Comparison of ENCODE assay signal across 7 cellular contexts in the genomic region with DNA sequence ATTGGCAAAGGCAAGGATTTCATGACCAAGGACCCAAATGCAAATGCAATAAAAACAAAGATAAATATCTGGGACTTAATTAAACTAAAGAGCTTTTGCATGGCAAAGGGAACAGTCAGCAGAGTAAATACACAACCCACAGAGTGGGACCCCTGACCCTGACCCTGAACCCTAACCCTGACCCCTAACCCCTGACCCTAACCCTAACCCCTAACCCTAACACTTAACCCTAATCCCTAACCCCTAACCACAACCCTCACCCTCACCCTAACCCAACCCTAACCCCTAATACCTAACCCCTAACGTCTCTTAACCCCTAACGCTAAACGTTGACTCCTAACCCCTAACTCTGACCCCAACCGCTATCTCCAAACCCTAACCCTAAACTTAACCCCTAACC.
DNase-seq lines count a peak whose midpoint lies in the region; ATAC-seq, FAIRE-seq and TF ChIP-seq lines count a peak whose summit lies in the region.
"Not testable (repeated sequence)": the region's sequence is repeated elsewhere in the genome, so short reads cannot be mapped to it uniquely, and the experiment has no call there.

No MANE protein-coding gene starts in this region.

- H3K79me2 ChIP-seq in HCT116 (ENCODE audit: insufficient read depth, low read length), result not testable (repeated sequence)

- TF ChIP-seq RAD21 in A549 (conservative IDR thresholded peaks at IDR 0.05 in 1 of 2, IDR thresholded peaks at IDR 0.05 in 1 of 2); HCT116 (IDR thresholded peaks at IDR 0.05; ENCODE audit: low read depth); liver (IDR thresholded peaks at IDR 0.05): not testable (repeated sequence)

- not testable (repeated sequence) for H3K4me3 ChIP-seq in A549; HCT116 (replicated peaks in 1 of 2; ENCODE audit: low read depth in 1 of 2, low read length in 2 of 2); liver (ENCODE audit: low read depth in 1 of 3, low read length in 3 of 3); sigmoid colon
- H3K4me3 ChIP-seq in Panc1 (ENCODE audit: low read depth in 2 of 2, low read length in 2 of 2), result peak overlapping the region; percentile 52 to 64
- peak overlapping the region in 1 of 4 donors; percentile 58 for H3K4me3 ChIP-seq in esophagus muscularis mucosa

- TF ChIP-seq CTCF in A549 (IDR thresholded peaks at IDR 0.05); HCT116 (IDR thresholded peaks at IDR 0.05 in 2 of 3, conservative IDR thresholded peaks at IDR 0.05 in 1 of 3; ENCODE audit: borderline replicate concordance in 1 of 3, insufficient read depth in 1 of 3, low read depth in 2 of 3, low read length in 2 of 3); Panc1 (IDR thresholded peaks at IDR 0.05); WTC11 (IDR thresholded peaks at IDR 0.05); esophagus muscularis mucosa (IDR thresholded peaks at IDR 0.05); liver (IDR thresholded peaks at IDR 0.05; ENCODE audit: low read depth, low read length, missing input control); sigmoid colon (IDR thresholded peaks at IDR 0.05): not testable (repeated sequence)

- H3K27ac Mint-ChIP-seq in WTC11, result not testable (repeated sequence)

- RAD21 ChIA-PET in HCT116 (lab: Charles Lee; ENCODE audit: low non-redundant PET in 1 of 2, low total read pairs in 2 of 2, uncharacterized antibody in 2 of 2, unreplicated experiment in 2 of 2), result not testable (repeated sequence)

- TF ChIP-seq POLR2A in A549 (IDR thresholded peaks at IDR 0.05; ENCODE audit: low read length); HCT116 (IDR thresholded peaks at IDR 0.05; ENCODE audit: borderline replicate concordance, extremely low read depth, insufficient read depth, insufficient read length); esophagus muscularis mucosa (IDR thresholded peaks at IDR 0.05; ENCODE audit: low read depth); sigmoid colon (IDR thresholded peaks at IDR 0.05): not testable (repeated sequence)

- H3K4me1 ChIP-seq in A549; HCT116 (ENCODE audit: control insufficient read depth in 1 of 2, insufficient read depth in 2 of 2, low read length in 2 of 2); Panc1 (ENCODE audit: control insufficient read depth, insufficient read depth, low read length); liver (ENCODE audit: control insufficient read depth in 4 of 4, insufficient read depth in 4 of 4, low read length in 3 of 4); sigmoid colon: not testable (repeated sequence)
- peaks cover 0 to 15% (median 13%) of the 10 kb centered on the region in 4 donors for H3K4me1 ChIP-seq in esophagus muscularis mucosa

- WGBS in A549 (ENCODE audit: missing lambda C conversion rate), result 94% methylated on average over 4 of the region's 4 CpGs
- WGBS in esophagus muscularis mucosa, result 83% methylated on average over 4 of the region's 4 CpGs
- 43% methylated on average over 4 of the region's 4 CpGs for WGBS in liver
- 57 to 65% methylated on average over 4 of the region's 4 CpGs for WGBS in sigmoid colon, 2 donors

- POLR2A ChIA-PET in A549 (lab: Yijun Ruan, JAX); HCT116 (lab: Charles Lee); Panc1 (lab: Charles Lee); WTC11 (lab: Charles Lee): not testable (repeated sequence)

- H4K20me1 ChIP-seq in HCT116 (ENCODE audit: insufficient read depth), result not testable (repeated sequence)

- H3K4me1 Mint-ChIP-seq in WTC11, result not testable (repeated sequence)

- not testable (repeated sequence) for H3K9ac ChIP-seq in HCT116 (ENCODE audit: low read length); liver (ENCODE audit: low read depth in 1 of 2, low read length in 2 of 2)

- H3K9me2 ChIP-seq in HCT116 (ENCODE audit: insufficient read depth), result not testable (repeated sequence)

- H3K36me3 Mint-ChIP-seq in WTC11, result not testable (repeated sequence)

- not testable (repeated sequence) for ATAC-seq in A549, HCT116, Panc1, WTC11

- FAIRE-seq in A549 (lab: Jason Lieb, UNC), result not testable (repeated sequence)

- in situ Hi-C loops in Panc1 (cut with HindIII; ENCODE audit: low pct_unique_long_range_greater_than_20kb, low sequenced_read_pairs), result not testable (repeated sequence)

- not testable (repeated sequence) for H3K9me3 Mint-ChIP-seq in WTC11

- H3K27me3 ChIP-seq in HCT116 (ENCODE audit: insufficient read depth, low read length); Panc1 (ENCODE audit: control insufficient read depth, insufficient read depth, low read length); esophagus muscularis mucosa; liver (ENCODE audit: control insufficient read depth in 4 of 4, insufficient read depth in 4 of 4, low read length in 3 of 4); sigmoid colon: not testable (repeated sequence)

- not testable (repeated sequence) for H3K9me3 ChIP-seq in A549; HCT116 (ENCODE audit: control insufficient read depth in 1 of 2, insufficient read depth in 1 of 2, low read depth in 1 of 2, low read length in 2 of 2); Panc1 (ENCODE audit: control insufficient read depth, insufficient read depth, low read depth, low read length); esophagus muscularis mucosa; liver (ENCODE audit: control insufficient read depth in 4 of 4, low read length in 3 of 4); sigmoid colon

- H3K27ac ChIP-seq in A549; HCT116 (ENCODE audit: low read depth, low read length); Panc1 (ENCODE audit: low read length); liver (ENCODE audit: low read depth in 1 of 2, low read length in 2 of 2): not testable (repeated sequence)
- H3K27ac ChIP-seq in esophagus muscularis mucosa (replicated peaks in 1 of 4), result peak overlapping the region in 3 of 4 donors; percentile 55 to 80 (median 67)
- H3K27ac ChIP-seq in sigmoid colon, result peak overlapping the region in 3 of 4 donors; percentile 73 to 79 (median 74)

- peak overlapping the region; percentile 61 for H3K4me3 Mint-ChIP-seq in WTC11

- intact Hi-C loops in HCT116 (cut with micrococcal nuclease), result loop anchor here (10.0 kb wide), 1 partner anchor 210 kb away; no protein-coding TSS in a partner anchor
- intact Hi-C loops in Panc1 (cut with micrococcal nuclease; ENCODE audit: unreplicated experiment); esophagus muscularis mucosa (cut with DNase I); sigmoid colon (cut with DNase I): not testable (repeated sequence)

- peaks cover 51% of the 10 kb centered on the region for H3K27me3 Mint-ChIP-seq in WTC11 (ENCODE audit: low read depth)

- H3K4me2 ChIP-seq in A549, result peak overlapping the region; percentile 77; the same call in 1 of the 3 replicates
- H3K4me2 ChIP-seq in HCT116 (ENCODE audit: low read length), result peak overlapping the region; percentile 45; the same call in 1 of the 2 replicates

- not testable (repeated sequence) for H2AFZ ChIP-seq in HCT116 (ENCODE audit: low read depth, low read length, poor library complexity, severe bottlenecking)

- not testable (repeated sequence) for BruUV-seq in HCT116 (replicated peaks; lab: Mats Ljungman, UMichigan); Panc1 (replicated peaks; lab: Mats Ljungman, UMichigan)

- not testable (repeated sequence) for H3K36me3 ChIP-seq in HCT116 (ENCODE audit: control insufficient read depth in 1 of 2, insufficient read depth in 2 of 2, low read length in 2 of 2); Panc1 (ENCODE audit: control insufficient read depth, insufficient read depth, low read length); esophagus muscularis mucosa; liver (ENCODE audit: control insufficient read depth in 4 of 4, insufficient read depth in 3 of 4, low read depth in 1 of 4, low read length in 3 of 4); sigmoid colon

- not testable (repeated sequence) for TF ChIP-seq EP300 in A549 (IDR thresholded peaks at IDR 0.05); esophagus muscularis mucosa (IDR thresholded peaks at IDR 0.05); sigmoid colon (IDR thresholded peaks at IDR 0.05)

- not testable (repeated sequence) for DNase-seq in A549 (ENCODE audit: low read depth in 1 of 2, low spot score in 1 of 2); HCT116 (ENCODE audit: low read depth, low spot score); Panc1 (ENCODE audit: low read depth, low spot score); WTC11 (ENCODE audit: low spot score); esophagus muscularis mucosa (ENCODE audit: extremely low spot score); sigmoid colon

- CTCF ChIA-PET in A549 (lab: Yijun Ruan, JAX); HCT116 (lab: Charles Lee); Panc1 (lab: Charles Lee); WTC11 (lab: Charles Lee): not testable (repeated sequence)

TF ChIP-seq in liver, 16 proteins besides CTCF, POLR2A, EP300 and RAD21:
- peak; percentile 70 for TF ChIP-seq NR2F2 (IDR thresholded peaks at IDR 0.05)
